ENCODE assay signal across 25 cellular contexts in the genomic region with DNA sequence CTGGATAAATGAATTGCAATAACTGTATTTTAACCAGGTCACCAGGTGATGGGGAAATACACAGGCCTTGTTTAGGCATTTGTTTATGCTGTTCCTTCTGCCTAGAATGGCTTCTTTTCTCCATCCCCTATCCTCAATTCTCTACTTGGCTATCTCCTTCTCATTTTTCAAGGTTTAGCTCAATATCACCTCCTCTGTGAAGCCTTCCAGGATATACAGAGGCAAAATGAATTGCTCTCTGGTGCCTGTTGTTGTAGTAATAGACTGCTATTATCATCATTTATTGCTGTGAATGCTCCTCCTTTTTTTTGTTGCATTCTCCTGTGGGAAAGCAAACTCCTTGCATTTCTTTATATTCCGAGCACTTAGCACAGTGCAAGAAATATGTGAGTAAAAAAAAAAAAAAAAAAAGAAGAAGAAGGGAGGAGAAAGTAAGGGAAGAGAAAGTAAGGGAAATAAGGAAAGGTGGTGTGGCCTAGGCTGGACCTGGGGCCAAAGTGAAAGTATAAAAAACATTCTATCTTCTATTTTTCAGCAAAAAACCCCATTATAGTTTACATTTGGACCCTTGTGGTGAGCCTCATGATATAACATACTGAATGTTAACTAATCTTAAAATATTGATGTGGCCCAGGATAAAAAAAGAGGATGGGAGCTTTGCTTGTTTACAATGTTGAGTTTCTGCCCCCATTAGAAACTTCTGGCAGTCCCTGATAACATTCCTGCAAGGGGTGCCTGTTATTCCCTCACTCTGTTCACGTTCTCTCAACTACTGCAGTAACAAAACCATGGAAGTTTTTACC. TPM values are rescaled to one million over a fixed set of nuclear protein-coding genes. Genes with fewer than 3 reads are reported as not detected.
DNase-seq lines count a peak whose midpoint lies in the region; ATAC-seq and TF ChIP-seq lines count a peak whose summit lies in the region.
"Had no signal": no experiment of that assay in that cellular context is flagged by ENCODE, and none has a peak within 500 bp of the region (broad histone marks: within the 10 kb centered on the region; RNA-seq: fewer than 3 reads in every experiment).

No MANE protein-coding gene starts in this region.

- no peaks in the 10 kb centered on the region for H3K36me3 ChIP-seq in Loucy (ENCODE audit: insufficient read depth, low read length)
- no peaks in the 10 kb centered on the region for H3K36me3 ChIP-seq in neutrophil
- H3K36me3 ChIP-seq: prostate gland had no signal

- H3K4me1 ChIP-seq in Loucy (ENCODE audit: insufficient read depth, low read length, poor library complexity, severe bottlenecking) (peaks cover 60% of the 10 kb centered on the region), neutrophil (ENCODE audit: control insufficient read depth in 1 of 2, insufficient read depth in 1 of 2, low read depth in 1 of 2, low read length in 1 of 2) (peaks cover 45 to 58% of the 10 kb centered on the region in 2 experiments)
- H3K4me1 ChIP-seq: prostate gland had no signal

- peak overlapping the region; percentile 72 for H3K4me2 ChIP-seq in Loucy (ENCODE audit: low read depth, low read length, poor library complexity, severe bottlenecking)

- H3K36me3 Mint-ChIP-seq in activated T-cell treated with anti-CD3 and anti-CD28 coated beads, Interleukin-2, amount 50 U/mL, for 72 hours (ENCODE audit: insufficient read depth in 2 of 2), result no peaks in the 10 kb centered on the region
- no peaks in the 10 kb centered on the region for H3K36me3 Mint-ChIP-seq in activated naive CD8-positive, alpha-beta T cell treated with anti-CD3 and anti-CD28 coated beads for 36 hours
- H3K36me3 Mint-ChIP-seq: CD4-positive, CD25-positive, alpha-beta regulatory T cell had no signal

- peak overlapping the region in 1 of 2 donors; percentile 55 for H3K4me3 Mint-ChIP-seq in activated T-cell treated with anti-CD3 and anti-CD28 coated beads, Interleukin-2, amount 50 U/mL, for 72 hours
- H3K4me3 Mint-ChIP-seq in activated naive CD8-positive, alpha-beta T cell treated with anti-CD3 and anti-CD28 coated beads for 36 hours, result no peak overlapping the region
- H3K4me3 Mint-ChIP-seq: CD4-positive, CD25-positive, alpha-beta regulatory T cell had no signal

- H3K9me3 Mint-ChIP-seq in activated T-cell treated with anti-CD3 and anti-CD28 coated beads, Interleukin-2, amount 50 U/mL, for 72 hours, result no peaks in the 10 kb centered on the region
- no peaks in the 10 kb centered on the region for H3K9me3 Mint-ChIP-seq in activated naive CD8-positive, alpha-beta T cell treated with anti-CD3 and anti-CD28 coated beads for 36 hours
- H3K9me3 Mint-ChIP-seq: CD4-positive, CD25-positive, alpha-beta regulatory T cell had no signal

- 0 out of 2 replicates have a peak, but pooled peaks cover 6% of the 10 kb centered on the region for H3F3A ChIP-seq in Loucy (ENCODE audit: low read depth)

- H3K27me3 Mint-ChIP-seq in activated T-cell treated with anti-CD3 and anti-CD28 coated beads, Interleukin-2, amount 50 U/mL, for 72 hours (ENCODE audit: low read depth), result peaks cover 16% of the 10 kb centered on the region
- no peaks in the 10 kb centered on the region for H3K27me3 Mint-ChIP-seq in activated naive CD8-positive, alpha-beta T cell treated with anti-CD3 and anti-CD28 coated beads for 36 hours

- H3K9me2 ChIP-seq in Loucy (replicated peaks; ENCODE audit: low read depth, low read length), result no peaks in the 10 kb centered on the region

- H3K27ac Mint-ChIP-seq in activated T-cell treated with anti-CD3 and anti-CD28 coated beads, Interleukin-2, amount 50 U/mL, for 72 hours, result peak overlapping the region; percentile 85
- H3K27ac Mint-ChIP-seq in activated naive CD8-positive, alpha-beta T cell treated with anti-CD3 and anti-CD28 coated beads for 36 hours, result peak overlapping the region; percentile 76

- H3K27me3 ChIP-seq in Loucy (ENCODE audit: insufficient read depth, low read length, poor library complexity, severe bottlenecking) (no peaks in the 10 kb centered on the region), neutrophil (no peaks in the 10 kb centered on the region)

- peak overlapping the region; percentile 78 for H3K27ac ChIP-seq in neutrophil
- H3K27ac ChIP-seq: prostate gland, SK-N-MC had no signal

- ATAC-seq in activated T-cell treated with anti-CD3 and anti-CD28 coated beads, Interleukin-2, amount 50 U/mL, for 72 hours (replicated peaks in 1 of 2), result no peak
- no peak for ATAC-seq in HG03045 (IDR thresholded peaks at IDR 0.05; ENCODE audit: unreplicated experiment)
- ATAC-seq: activated CD4-positive, CD25-positive, alpha-beta regulatory T cell treated with anti-CD3 and anti-CD28 coated beads, Interleukin-2, amount 50 U/mL, for 24 hours had no signal

- no peak for DNase-seq in activated T-cell treated with anti-CD3 and anti-CD28 coated beads, Interleukin-2, amount 50 U/mL, for 72 hours
- no peak for DNase-seq in activated T-cell treated with anti-CD3 and anti-CD28 coated beads, Interleukin-2, amount 50 U/mL, for 48 hours
- no peak for DNase-seq in activated naive CD8-positive, alpha-beta T cell treated with anti-CD3 and anti-CD28 coated beads for 36 hours
- DNase-seq in Ammon's horn (ENCODE audit: low spot score), result no peak
- no peak for DNase-seq in GM20000 (ENCODE audit: low spot score)
- DNase-seq: ACHN; activated CD8-positive, alpha-beta memory T cell treated with anti-CD3 and anti-CD28 coated beads, Interleukin-2, amount 50 U/mL, for 4 hours; activated naive CD4-positive, alpha-beta T cell treated with anti-CD3 and anti-CD28 coated beads, Interleukin-2, amount 50 U/mL, for 16 hours; effector CD4-positive, alpha-beta T cell; H7; kidney glomerular epithelial cell; MM.1S; NCI-H1694 treated with DMSO at 0.1 percent for 48 hours; NCI-H526 treated with DMSO at 0.1 percent for 48 hours; RPMI8226; stimulated activated CD8-positive, alpha-beta memory T cell treated with anti-CD3 and anti-CD28 coated beads, Interleukin-4, amount 100 ng/mL, for 48 hours; T1000 had no signal

- H3K9me3 ChIP-seq in Loucy (ENCODE audit: insufficient read depth, low read depth, low read length) (no peaks in the 10 kb centered on the region), neutrophil (no peaks in the 10 kb centered on the region)
- H3K9me3 ChIP-seq: prostate gland had no signal

- H3K4me3 ChIP-seq in Loucy (ENCODE audit: low read length, poor library complexity, severe bottlenecking) (peak overlapping the region; percentile 61), neutrophil (ENCODE audit: low read depth in 1 of 2, low read length in 1 of 2) (peak overlapping the region; percentile 17 to 24)
- H3K4me3 ChIP-seq: lung, prostate gland, SK-N-MC had no signal

- peak overlapping the region; percentile 74 for H3K9ac ChIP-seq in Loucy (ENCODE audit: low read depth, low read length, poor library complexity, severe bottlenecking)

- no peaks in the 10 kb centered on the region for H4K20me1 ChIP-seq in Loucy (ENCODE audit: insufficient read depth, low read length, poor library complexity, severe bottlenecking)

- H3K4me1 Mint-ChIP-seq in activated T-cell treated with anti-CD3 and anti-CD28 coated beads, Interleukin-2, amount 50 U/mL, for 72 hours (ENCODE audit: low read depth), result peaks cover 24% of the 10 kb centered on the region
- H3K4me1 Mint-ChIP-seq in activated naive CD8-positive, alpha-beta T cell treated with anti-CD3 and anti-CD28 coated beads for 36 hours, result peaks cover 34% of the 10 kb centered on the region

- peaks cover 12% of the 10 kb centered on the region for H3K79me2 ChIP-seq in Loucy (ENCODE audit: insufficient read depth, low read length)

- H2AFZ ChIP-seq in Loucy (ENCODE audit: low read length), result no peak overlapping the region

- TF ChIP-seq CTCF in Loucy (conservative IDR thresholded peaks at IDR 0.05; ENCODE audit: low read length), result no peak
- TF ChIP-seq CTCF in neutrophil (IDR thresholded peaks at IDR 0.05), result no peak
- TF ChIP-seq CTCF in GM20000 (IDR thresholded peaks at IDR 0.05; ENCODE audit: extremely low read depth, missing control alignments), result no peak

RNA-seq across cellular contexts. Expression of gene STK26, which starts 6.3 kb away (rescaled TPM):
- total RNA-seq in activated T-cell treated with anti-CD3 and anti-CD28 coated beads, Interleukin-2, amount 50 U/mL, for 72 hours, result 10 to 100 TPM; 57.9 to 73.4 TPM
- total RNA-seq in activated naive CD8-positive, alpha-beta T cell treated with anti-CD3 and anti-CD28 coated beads for 36 hours, result 10 to 100 TPM; 76.4 TPM
